17 cellular contexts compared by ENCODE assay signal in the genomic region with DNA sequence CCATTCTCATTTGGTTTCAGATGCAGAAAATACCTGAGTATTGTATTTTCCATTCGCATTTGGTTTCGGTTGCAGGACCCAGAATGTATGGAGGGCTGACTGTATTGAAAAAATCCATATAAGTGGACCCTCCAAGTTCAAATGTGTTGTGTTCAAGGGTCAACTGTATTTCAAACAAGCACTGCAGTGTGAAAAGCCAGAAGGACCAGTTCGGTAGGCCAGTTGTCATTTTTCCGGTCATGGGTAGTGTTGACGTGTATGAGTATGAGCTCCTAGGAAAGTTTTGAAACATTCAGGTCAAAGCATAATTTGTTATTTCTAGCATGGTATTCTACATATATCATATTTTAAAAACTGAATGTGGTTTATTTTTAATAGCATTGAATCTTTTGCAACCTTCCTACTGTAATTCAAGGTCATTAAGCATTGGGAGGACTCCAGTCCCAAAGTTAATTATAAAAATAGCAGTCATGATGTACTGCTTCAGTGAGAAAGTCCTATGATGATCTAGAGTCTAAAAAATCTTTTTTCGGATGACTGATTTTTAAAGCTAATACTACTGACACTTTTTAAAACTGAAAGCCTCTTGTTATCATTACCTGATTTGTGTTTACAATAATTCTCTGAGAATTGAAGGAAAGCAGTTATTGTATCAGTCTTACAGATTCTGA. TPM values are rescaled to one million over a fixed set of nuclear protein-coding genes. Genes with fewer than 3 reads are reported as not detected.
DNase-seq lines count a peak whose midpoint lies in the region; ATAC-seq and TF ChIP-seq lines count a peak whose summit lies in the region.
"Had no signal": no experiment of that assay in that cellular context is flagged by ENCODE, and none has a peak within 500 bp of the region (broad histone marks: within the 10 kb centered on the region; RNA-seq: fewer than 3 reads in every experiment).

No MANE protein-coding gene starts in this region.

- no peak for TF ChIP-seq RAD21 in liver (IDR thresholded peaks at IDR 0.05)

- H3K9me3 ChIP-seq in right cardiac atrium (ENCODE audit: control insufficient read depth, low read length), result no peaks in the 10 kb centered on the region
- H3K9me3 ChIP-seq in liver (ENCODE audit: control insufficient read depth in 4 of 4, low read length in 3 of 4), result no peaks in the 10 kb centered on the region
- no peaks in the 10 kb centered on the region for H3K9me3 ChIP-seq in thyroid gland

- intact Hi-C loops in right cardiac atrium (cut with DNase I), result no loop called here
- intact Hi-C loops in thyroid gland (cut with DNase I), result no loop called here

- DNase-seq in right cardiac atrium (no peak), thyroid gland (no peak), epidermal melanocyte (ENCODE audit: insufficient read length, low spot score) (no peak), NCI-H1694 treated with DMSO at 0.1 percent for 48 hours (lab: John Stamatoyannopoulos, UW) (no peak)
- DNase-seq: ACHN, C1 segment of cervical spinal cord, GM23248, HCEC 1CT, NCI-H1105, NCI-H510A treated with DMSO at 0.1 percent for 48 hours, NCI-H82, OCI-M1, RPMI8226 had no signal

- ATAC-seq in right cardiac atrium (no peak), GM21390 (IDR thresholded peaks at IDR 0.05; ENCODE audit: unreplicated experiment) (no peak)
- ATAC-seq: K562 had no signal

- H3K27ac ChIP-seq in VCaP (peak overlapping the region; percentile 15; the same call in 1 of the 2 replicates), right cardiac atrium (ENCODE audit: low read length) (peak overlapping the region; percentile 27), liver (ENCODE audit: low read depth in 1 of 2, low read length in 2 of 2) (peak overlapping the region; percentile 19 to 41), thyroid gland (peak overlapping the region in 2 of 3 donors; percentile 37 to 66)
- H3K27ac ChIP-seq: GM23248 had no signal

- no peak overlapping the region for H3K4me3 ChIP-seq in right cardiac atrium (ENCODE audit: low read length)
- H3K4me3 ChIP-seq in liver (ENCODE audit: low read depth in 1 of 3, low read length in 3 of 3), result no peak overlapping the region
- no peak overlapping the region for H3K4me3 ChIP-seq in thyroid gland (replicated peaks in 1 of 3)
- H3K4me3 ChIP-seq: GM23248, K562 had no signal

- no peak overlapping the region for H3K9ac ChIP-seq in liver (ENCODE audit: low read depth in 1 of 2, low read length in 2 of 2)
- H3K9ac ChIP-seq: GM23248 had no signal

- WGBS in right cardiac atrium, result 80% methylated on average over 6 of the region's 6 CpGs
- 76% methylated on average over 6 of the region's 6 CpGs for WGBS in liver
- WGBS in thyroid gland, 2 donors, result 70 to 80% methylated on average over 6 of the region's 6 CpGs

- no peaks in the 10 kb centered on the region for H3K4me1 ChIP-seq in right cardiac atrium (ENCODE audit: control insufficient read depth, insufficient read depth, low read length)
- H3K4me1 ChIP-seq in liver (ENCODE audit: control insufficient read depth in 4 of 4, insufficient read depth in 4 of 4, low read length in 3 of 4), result peaks cover 5 to 38% (median 19%) of the 10 kb centered on the region in 4 donors
- peaks cover 17 to 18% of the 10 kb centered on the region in 2 donors for H3K4me1 ChIP-seq in thyroid gland

- TF ChIP-seq POLR2A in thyroid gland (IDR thresholded peaks at IDR 0.05), result no peak

- peaks cover 0 to 3% (median under 1%) of the 10 kb centered on the region in 4 donors for H3K36me3 ChIP-seq in liver (ENCODE audit: control insufficient read depth in 4 of 4, insufficient read depth in 3 of 4, low read depth in 1 of 4, low read length in 3 of 4)
- no peaks in the 10 kb centered on the region for H3K36me3 ChIP-seq in thyroid gland

- H3K27me3 ChIP-seq in right cardiac atrium (ENCODE audit: control insufficient read depth, insufficient read depth), result no peaks in the 10 kb centered on the region
- no peaks in the 10 kb centered on the region for H3K27me3 ChIP-seq in liver (ENCODE audit: control insufficient read depth in 4 of 4, insufficient read depth in 4 of 4, low read length in 3 of 4)
- no peaks in the 10 kb centered on the region for H3K27me3 ChIP-seq in thyroid gland

- TF ChIP-seq CTCF in VCaP (conservative IDR thresholded peaks at IDR 0.05), result no peak
- TF ChIP-seq CTCF in liver (IDR thresholded peaks at IDR 0.05; ENCODE audit: low read depth, low read length, missing input control), result no peak
- TF ChIP-seq CTCF in thyroid gland (IDR thresholded peaks at IDR 0.05), result no peak

TF ChIP-seq in liver, 16 proteins besides CTCF, POLR2A, EP300 and RAD21:
- TF ChIP-seq JUND (IDR thresholded peaks at IDR 0.05) (no peak), RXRA (IDR thresholded peaks at IDR 0.05) (peak in 1 of 2 donors; percentile 15), SP1 (IDR thresholded peaks at IDR 0.05) (no peak), HNF4G (IDR thresholded peaks at IDR 0.05) (no peak), TAF1 (conservative IDR thresholded peaks at IDR 0.05) (no peak), HNF4A (conservative IDR thresholded peaks at IDR 0.05) (peak in 1 of 2 donors; percentile 17), ATF3 (IDR thresholded peaks at IDR 0.05) (no peak)

RNA-seq across cellular contexts. Expression of gene NHSL1, which starts 18.9 kb away (rescaled TPM):
- total RNA-seq in right cardiac atrium (10 to 100 TPM; 35.4 to 46.5 (median 38.8) TPM), liver (10 to 100 TPM; 10.9 to 33.0 TPM), thyroid gland (10 to 100 TPM in 2 of 4 donors, 1 to 10 TPM in 2; 5.0 to 13.9 (median 8.6) TPM)
- polyA plus RNA-seq in right cardiac atrium (10.5 TPM), liver (10 to 100 TPM in 1 of 2 donors, 1 to 10 TPM in 1; 6.6 to 30.4 TPM)
